In the genomic region with DNA sequence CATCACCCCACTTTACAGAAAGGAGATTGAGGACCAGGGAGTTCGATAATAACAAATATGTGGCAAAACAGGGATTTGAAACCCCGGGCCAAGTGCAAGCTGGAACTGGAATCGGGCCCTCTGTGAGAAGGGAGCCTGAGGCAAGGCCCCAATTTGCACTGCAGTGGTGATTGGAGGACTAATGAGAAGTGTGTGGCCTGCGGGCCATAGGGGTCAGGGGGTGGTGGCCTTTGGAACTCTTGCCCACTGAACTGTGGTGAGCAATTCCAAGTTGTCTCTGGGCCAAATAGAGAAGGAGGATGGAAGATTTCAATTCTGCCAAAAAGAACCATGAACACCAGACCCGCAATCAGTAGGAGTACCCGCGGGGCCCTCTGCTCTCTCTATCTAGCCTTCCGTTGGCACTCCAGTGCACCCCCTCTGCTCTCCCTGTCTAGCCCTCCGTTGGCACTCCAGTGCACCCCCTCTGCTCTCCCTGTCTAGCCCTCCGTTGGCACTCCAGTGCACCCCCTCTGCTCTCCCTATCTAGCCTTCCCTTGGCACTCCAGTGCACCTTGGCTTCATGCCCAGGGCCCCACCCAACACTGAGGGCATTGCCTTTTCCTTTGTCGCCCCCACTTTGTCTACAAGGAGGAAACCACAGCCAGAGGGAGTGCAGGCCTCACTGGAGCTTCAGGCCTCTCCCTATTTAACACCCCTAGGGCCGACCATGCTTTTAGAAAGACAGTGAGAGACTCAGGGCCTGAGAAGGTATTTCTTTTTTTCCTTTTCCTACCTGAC, we compare ENCODE assay signal across 21 cellular contexts. TPM values are rescaled to one million over a fixed set of nuclear protein-coding genes. Genes with fewer than 3 reads are reported as not detected.
DNase-seq lines count a peak whose midpoint lies in the region; TF ChIP-seq lines count a peak whose summit lies in the region.
"Had no signal": no experiment of that assay in that cellular context is flagged by ENCODE, and none has a peak within 500 bp of the region (broad histone marks: within the 10 kb centered on the region; RNA-seq: fewer than 3 reads in every experiment).

No MANE protein-coding gene starts in this region.

- H3K4me3 Mint-ChIP-seq in activated CD4-positive, alpha-beta T cell treated with anti-CD3 and anti-CD28 coated beads, Interleukin-2, amount 10 ng/mL, durations not matched to agents 7 days and 5 days = no peak overlapping the region
- H3K4me3 Mint-ChIP-seq: activated T-helper 17 cell treated with anti-CD3 and anti-CD28 coated beads, Interleukin-2, amount 50 U/mL, for 72 hours; endodermal cell had no signal

- H3K36me3 ChIP-seq in colonic mucosa (no peaks in the 10 kb centered on the region), stomach (peaks cover 18 to 50% (median 47%) of the 10 kb centered on the region in 4 donors)

- POLR2A ChIA-PET in activated CD4-positive, alpha-beta T cell treated with anti-CD3 and anti-CD28 coated beads, Interleukin-2, amount 10 ng/mL, durations not matched to agents 7 days and 5 days (lab: Charles Lee) = no interaction called here
- POLR2A ChIA-PET in HEK293T (lab: Yijun Ruan, JAX) = no interaction called here

- intact Hi-C loops in colonic mucosa (cut with DNase I) = no loop called here
- intact Hi-C loops in stomach (cut with DNase I; ENCODE audit: low total_unique reads) = no loop called here

- no peaks in the 10 kb centered on the region for H3K9me3 Mint-ChIP-seq in activated CD4-positive, alpha-beta T cell treated with anti-CD3 and anti-CD28 coated beads, Interleukin-2, amount 10 ng/mL, durations not matched to agents 7 days and 5 days
- H3K9me3 Mint-ChIP-seq: activated T-helper 17 cell treated with anti-CD3 and anti-CD28 coated beads, Interleukin-2, amount 50 U/mL, for 72 hours; endodermal cell had no signal

- no peak for DNase-seq in activated CD4-positive, alpha-beta T cell treated with anti-CD3 and anti-CD28 coated beads, Interleukin-2, amount 10 ng/mL, durations not matched to agents 7 days and 5 days
- no peak for DNase-seq in activated CD4-positive, alpha-beta T cell treated with anti-CD3 and anti-CD28 coated beads for 48 hours
- DNase-seq in NCI-H69 (lab: John Stamatoyannopoulos, UW) = peak; percentile 17
- DNase-seq in colonic mucosa = peak; percentile 49
- peak; percentile 48 for DNase-seq in stomach
- DNase-seq in mucosa of gallbladder (ENCODE audit: low spot score) = no peak
- no peak for DNase-seq in HEK293T (ENCODE audit: extremely low spot score)
- DNase-seq in activated effector memory CD4-positive, alpha-beta T cell treated with anti-CD3 and anti-CD28 coated beads, Interleukin-2, amount 50 U/mL, for 16 hours = no peak
- DNase-seq: cerebellar nuclear complex, EL, endodermal cell, NCI-H1694, NCI-H510A had no signal

- H3K4me1 Mint-ChIP-seq in activated CD4-positive, alpha-beta T cell treated with anti-CD3 and anti-CD28 coated beads, Interleukin-2, amount 10 ng/mL, durations not matched to agents 7 days and 5 days = peaks cover 40% of the 10 kb centered on the region

- 58 to 73% (median 69%) methylated on average over 12 of the region's 12 CpGs for WGBS in stomach, 5 donors

- CTCF ChIA-PET in activated CD4-positive, alpha-beta T cell treated with anti-CD3 and anti-CD28 coated beads, Interleukin-2, amount 10 ng/mL, durations not matched to agents 7 days and 5 days (lab: Charles Lee) = interaction anchor here (1.0 to 1.5 kb wide), 3 partner anchors 18 to 179 kb away, joined by 3 to 4 read pairs (median 3); no protein-coding TSS in a partner anchor
- CTCF ChIA-PET in HEK293T (lab: Yijun Ruan, JAX) = no interaction called here

- TF ChIP-seq CTCF in colonic mucosa (IDR thresholded peaks at IDR 0.05) (no peak), stomach (IDR thresholded peaks at IDR 0.05) (no peak)

- no peak overlapping the region for H3K27ac ChIP-seq in colonic mucosa
- H3K27ac ChIP-seq in stomach = no peak overlapping the region
- H3K27ac ChIP-seq: HL-60, SJSA1 had no signal

- H3K9me3 ChIP-seq in colonic mucosa = no peaks in the 10 kb centered on the region
- H3K9me3 ChIP-seq in stomach = no peaks in the 10 kb centered on the region
- H3K9me3 ChIP-seq: SJSA1, tibial nerve had no signal

- no peaks in the 10 kb centered on the region for H3K4me1 ChIP-seq in colonic mucosa
- H3K4me1 ChIP-seq in stomach = peaks cover 5 to 25% (median 19%) of the 10 kb centered on the region in 4 donors

- peak overlapping the region; percentile 46 for H3K27ac Mint-ChIP-seq in activated CD4-positive, alpha-beta T cell treated with anti-CD3 and anti-CD28 coated beads, Interleukin-2, amount 10 ng/mL, durations not matched to agents 7 days and 5 days
- H3K27ac Mint-ChIP-seq: activated T-helper 17 cell treated with anti-CD3 and anti-CD28 coated beads, Interleukin-2, amount 50 U/mL, for 72 hours; endodermal cell had no signal

- H3K27me3 Mint-ChIP-seq in activated CD4-positive, alpha-beta T cell treated with anti-CD3 and anti-CD28 coated beads, Interleukin-2, amount 10 ng/mL, durations not matched to agents 7 days and 5 days = no peaks in the 10 kb centered on the region
- H3K27me3 Mint-ChIP-seq: activated T-helper 17 cell treated with anti-CD3 and anti-CD28 coated beads, Interleukin-2, amount 50 U/mL, for 72 hours had no signal

- H3K27me3 ChIP-seq in colonic mucosa (no peaks in the 10 kb centered on the region), stomach (peaks cover 0 to 8% (median 0%) of the 10 kb centered on the region in 3 donors)
- H3K27me3 ChIP-seq: SJSA1, tibial nerve had no signal

- H3K9ac ChIP-seq in colonic mucosa (ENCODE audit: low read depth in 2 of 2, low read length in 2 of 2) = no peak overlapping the region

- TF ChIP-seq POLR2A in stomach (IDR thresholded peaks at IDR 0.05) = no peak

- H3K36me3 Mint-ChIP-seq in activated CD4-positive, alpha-beta T cell treated with anti-CD3 and anti-CD28 coated beads, Interleukin-2, amount 10 ng/mL, durations not matched to agents 7 days and 5 days (ENCODE audit: low read depth) = peaks cover 20% of the 10 kb centered on the region

- TF ChIP-seq EP300 in stomach (IDR thresholded peaks at IDR 0.05) = no peak

- H3K4me3 ChIP-seq in colonic mucosa (no peak overlapping the region), stomach (no peak overlapping the region)
- H3K4me3 ChIP-seq: SJSA1, smooth muscle cell, tibial nerve had no signal

TF ChIP-seq in HEK293T, 16 proteins besides CTCF, POLR2A, EP300 and RAD21:
- TF ChIP-seq SP1 (IDR thresholded peaks at IDR 0.05) (no peak), TARDBP (IDR thresholded peaks at IDR 0.05) (no peak), PKNOX1 (IDR thresholded peaks at IDR 0.05) (no peak), NFRKB (IDR thresholded peaks at IDR 0.05) (no peak), ZNF384 (IDR thresholded peaks at IDR 0.05) (no peak), FOXM1 (IDR thresholded peaks at IDR 0.05; ENCODE audit: borderline replicate concordance) (no peak), BHLHE40 (IDR thresholded peaks at IDR 0.05; ENCODE audit: borderline replicate concordance) (no peak), ELF4 (IDR thresholded peaks at IDR 0.05) (no peak), FOXA1 (IDR thresholded peaks at IDR 0.05) (no peak), LEF1 (IDR thresholded peaks at IDR 0.05; ENCODE audit: borderline replicate concordance) (no peak), ARNT (IDR thresholded peaks at IDR 0.05) (no peak), FOXK2 (IDR thresholded peaks at IDR 0.05) (no peak), SUZ12 (IDR thresholded peaks at IDR 0.05) (no peak)
TF ChIP-seq in HEK293T: peak in this region for 0.

RNA-seq across cellular contexts. Expression of gene PTPRA, which starts 6.0 kb away (rescaled TPM):
- total RNA-seq in activated CD4-positive, alpha-beta T cell treated with anti-CD3 and anti-CD28 coated beads, Interleukin-2, amount 10 ng/mL, durations not matched to agents 7 days and 5 days = 10 to 100 TPM; 66.4 to 83.9 TPM
- total RNA-seq in colonic mucosa (10 to 100 TPM; 30.3 to 55.2 TPM), stomach (100 to 1,000 TPM in 1 of 5 donors, 10 to 100 TPM in 4; 19.7 to 157 (median 56.7) TPM), mucosa of gallbladder (57.5 TPM)
- polyA plus RNA-seq in stomach = 10 to 100 TPM in 1 of 3 donors, 1 to 10 TPM in 2; 8.1 to 15.9 (median 9.2) TPM

RNA-seq across cellular contexts. Expression of gene VPS16, which starts 26.7 kb away (rescaled TPM):
- total RNA-seq in activated CD4-positive, alpha-beta T cell treated with anti-CD3 and anti-CD28 coated beads, Interleukin-2, amount 10 ng/mL, durations not matched to agents 7 days and 5 days = 10 to 100 TPM; 49.7 to 54.9 TPM
- 10 to 100 TPM; 35.7 to 40.5 TPM for total RNA-seq in colonic mucosa
- 10 to 100 TPM in 4 of 5 donors, 1 to 10 TPM in 1; 5.8 to 23.7 (median 20.6) TPM for total RNA-seq in stomach
- 10 to 100 TPM; 31.4 to 53.0 (median 42.6) TPM for polyA plus RNA-seq in stomach
- 43.2 TPM for total RNA-seq in mucosa of gallbladder

RNA-seq across cellular contexts. Expression of gene PCED1A, which starts 26.8 kb away (rescaled TPM):
- total RNA-seq in activated CD4-positive, alpha-beta T cell treated with anti-CD3 and anti-CD28 coated beads, Interleukin-2, amount 10 ng/mL, durations not matched to agents 7 days and 5 days = 10 to 100 TPM; 22.6 to 23.9 TPM
- 10 to 100 TPM; 21.7 to 24.8 TPM for total RNA-seq in colonic mucosa
- 100 to 1,000 TPM in 2 of 5 donors, 10 to 100 TPM in 3; 10.3 to 166 (median 44.9) TPM for total RNA-seq in stomach
- polyA plus RNA-seq in stomach = 10 to 100 TPM; 43.0 to 65.0 (median 44.1) TPM
- 48.8 TPM for total RNA-seq in mucosa of gallbladder

RNA-seq across cellular contexts. Expression of gene TMEM239, which starts 51.1 kb away (rescaled TPM):
- total RNA-seq in activated CD4-positive, alpha-beta T cell treated with anti-CD3 and anti-CD28 coated beads, Interleukin-2, amount 10 ng/mL, durations not matched to agents 7 days and 5 days = not detected
- total RNA-seq in colonic mucosa = not detected
- under 1 TPM in 1 of 5 donors, not detected in 4; 0.18 TPM for total RNA-seq in stomach
- not detected for polyA plus RNA-seq in stomach
- total RNA-seq in mucosa of gallbladder = not detected
- total RNA-seq: A673; activated T-helper 17 cell treated with anti-CD3 and anti-CD28 coated beads, Interleukin-2, amount 50 U/mL, for 72 hours; endodermal cell; liver; SJSA1; smooth muscle cell; tibial nerve had no signal
- polyA plus RNA-seq: liver, smooth muscle cell had no signal

RNA-seq across cellular contexts. Expression of gene C20orf141, which starts 52.5 kb away (rescaled TPM):
- total RNA-seq in activated CD4-positive, alpha-beta T cell treated with anti-CD3 and anti-CD28 coated beads, Interleukin-2, amount 10 ng/mL, durations not matched to agents 7 days and 5 days = not detected
- not detected for total RNA-seq in colonic mucosa
- not detected for total RNA-seq in stomach
- not detected for polyA plus RNA-seq in stomach
- total RNA-seq in mucosa of gallbladder = not detected
- total RNA-seq: A673; activated T-helper 17 cell treated with anti-CD3 and anti-CD28 coated beads, Interleukin-2, amount 50 U/mL, for 72 hours; endodermal cell; fibroblast of villous mesenchyme; liver; SJSA1; smooth muscle cell; tibial nerve had no signal
- polyA plus RNA-seq: liver, smooth muscle cell had no signal

Comparison
In these comparisons a context has a peak if more than half of its experiments do, and no peak if none do; other contexts are left out.
1. DNase-seq: peak in NCI-H69 (single experiment), colonic mucosa (single experiment) and stomach (single experiment); none in activated CD4-positive, alpha-beta T cell treated with anti-CD3 and anti-CD28 coated beads, Interleukin-2, amount 10 ng/mL, durations not matched to agents 7 days and 5 days (single experiment), activated CD4-positive, alpha-beta T cell treated with anti-CD3 and anti-CD28 coated beads for 48 hours (single experiment), mucosa of gallbladder (single experiment), HEK293T (single experiment) and activated effector memory CD4-positive, alpha-beta T cell treated with anti-CD3 and anti-CD28 coated beads, Interleukin-2, amount 50 U/mL, for 16 hours (single experiment).